ENCODE assay signal across 8 cellular contexts in genomic region chr5:176389114-176389768, GRCh38. TPM values are rescaled to one million over a fixed set of nuclear protein-coding genes. Genes with fewer than 3 reads are reported as not detected.
DNase-seq lines count a peak whose midpoint lies in the region; ATAC-seq and TF ChIP-seq lines count a peak whose summit lies in the region.

No MANE protein-coding gene starts in this region.

- TF ChIP-seq EP300 in neural cell (conservative IDR thresholded peaks at IDR 0.05; ENCODE audit: poor library complexity, severe bottlenecking) = no peak

- H2AFZ ChIP-seq in neural cell (ENCODE audit: low read depth, low read length) = no peak overlapping the region

- H3K27me3 ChIP-seq in neural cell (ENCODE audit: insufficient read depth, low read depth, low read length) = no peaks in the 10 kb centered on the region

- TF ChIP-seq CTCF in RWPE1 (conservative IDR thresholded peaks at IDR 0.05; ENCODE audit: low read depth) (no peak), epithelial cell of proximal tubule (conservative IDR thresholded peaks at IDR 0.05; ENCODE audit: low read depth, low read length) (no peak), neural cell (IDR thresholded peaks at IDR 0.05; ENCODE audit: poor library complexity, severe bottlenecking) (no peak)

- no peaks in the 10 kb centered on the region for H3K27me3 Mint-ChIP-seq in activated T-cell treated with anti-CD3 and anti-CD28 coated beads, Interleukin-2, amount 50 U/mL, for 24 hours

- peak overlapping the region; percentile 98 for H3K4me2 ChIP-seq in neural cell (ENCODE audit: low read length)

- H3K79me2 ChIP-seq in neural cell (replicated peaks; ENCODE audit: insufficient read depth, low read length) = peaks cover 10% of the 10 kb centered on the region

- peak overlapping the region; percentile 100 for H3K27ac Mint-ChIP-seq in activated T-cell treated with anti-CD3 and anti-CD28 coated beads, Interleukin-2, amount 50 U/mL, for 24 hours

- peak; percentile 23 for ATAC-seq in HG02870 (IDR thresholded peaks at IDR 0.05; ENCODE audit: unreplicated experiment)

- H3K9ac ChIP-seq in neural cell (ENCODE audit: low read length) = peak overlapping the region; percentile 85

- TF ChIP-seq RAD21 in neural cell (conservative IDR thresholded peaks at IDR 0.05) = peak; percentile 23

- H3K9me2 ChIP-seq in neural cell (ENCODE audit: insufficient read depth, low read length) = no peaks in the 10 kb centered on the region

- POLR2A ChIA-PET in RWPE1 (lab: Yijun Ruan, JAX; ENCODE audit: low non-redundant PET) = interaction anchor here (0.6 to 1.8 kb wide), 3 partner anchors 11 to 100 kb away, joined by 3 to 7 read pairs (median 4); no protein-coding TSS in a partner anchor

- H4K20me1 ChIP-seq in neural cell (ENCODE audit: insufficient read depth) = no peaks in the 10 kb centered on the region

- peaks cover 93% of the 10 kb centered on the region for H3K36me3 Mint-ChIP-seq in activated T-cell treated with anti-CD3 and anti-CD28 coated beads, Interleukin-2, amount 50 U/mL, for 24 hours (ENCODE audit: low read depth)

- H3K4me3 ChIP-seq in epithelial cell of proximal tubule (ENCODE audit: low read depth, low read length) (peak overlapping the region; percentile 99), neural cell (ENCODE audit: low read length) (peak overlapping the region; percentile 81)

- CTCF ChIA-PET in RWPE1 (lab: Yijun Ruan, JAX) = interaction anchor here (0.7 to 1.1 kb wide), 3 partner anchors 21 to 58 kb away, joined by 3 read pairs; partner anchors contain the start of gene CLTB

- no peaks in the 10 kb centered on the region for H3F3A ChIP-seq in neural cell (ENCODE audit: insufficient read depth, low read length, poor library complexity, severe bottlenecking)

- peaks cover 35% of the 10 kb centered on the region for H3K4me1 Mint-ChIP-seq in activated T-cell treated with anti-CD3 and anti-CD28 coated beads, Interleukin-2, amount 50 U/mL, for 24 hours (ENCODE audit: low read depth)

- H3K36me3 ChIP-seq in neural cell (ENCODE audit: insufficient read depth, low read length) = no peaks in the 10 kb centered on the region

- DNase-seq in activated T-cell treated with anti-CD3 and anti-CD28 coated beads, Interleukin-2, amount 50 U/mL, for 24 hours = no peak
- DNase-seq in activated T-cell treated with anti-CD3 and anti-CD28 coated beads, Interleukin-2, amount 50 U/mL, for 1 hour = no peak
- no peak for DNase-seq in RWPE1 (ENCODE audit: low spot score)
- peak; percentile 3 for DNase-seq in epithelial cell of proximal tubule (ENCODE audit: low read depth)
- no peak for DNase-seq in DMS153 treated with DMSO at 0.1 percent for 48 hours (lab: John Stamatoyannopoulos, UW; ENCODE audit: unreplicated experiment)
- no peak for DNase-seq in activated CD4-positive, alpha-beta T cell treated with anti-CD3 and anti-CD28 coated beads, Interleukin-2, amount 50 U/mL, for 1 hour

- H3K9me3 Mint-ChIP-seq in activated T-cell treated with anti-CD3 and anti-CD28 coated beads, Interleukin-2, amount 50 U/mL, for 24 hours = no peaks in the 10 kb centered on the region

- H3K9me3 ChIP-seq in neural cell (ENCODE audit: low read length) = no peaks in the 10 kb centered on the region

- H3K27ac ChIP-seq in RWPE1 = peak overlapping the region; percentile 99
- peak overlapping the region; percentile 90 for H3K27ac ChIP-seq in neural cell (ENCODE audit: low read length)

- peak overlapping the region; percentile 98 for H3K4me3 Mint-ChIP-seq in activated T-cell treated with anti-CD3 and anti-CD28 coated beads, Interleukin-2, amount 50 U/mL, for 24 hours

TF ChIP-seq in neural cell, 6 proteins besides CTCF, POLR2A, EP300 and RAD21:
- TF ChIP-seq REST (IDR thresholded peaks at IDR 0.05; ENCODE audit: borderline replicate concordance) (peak; percentile 68), EZH2 (IDR thresholded peaks at IDR 0.05; ENCODE audit: borderline replicate concordance, insufficient read depth, low read length, poor library complexity, severe bottlenecking) (no peak), POLR2AphosphoS5 (IDR thresholded peaks at IDR 0.05) (peak; percentile 88), SMC3 (conservative IDR thresholded peaks at IDR 0.05; ENCODE audit: poor library complexity) (peak; percentile 33), MXI1 (conservative IDR thresholded peaks at IDR 0.05; ENCODE audit: poor library complexity, severe bottlenecking) (no peak), TAF1 (IDR thresholded peaks at IDR 0.05; ENCODE audit: low read depth) (peak; percentile 55)
TF ChIP-seq in neural cell: peak in this region for 4.

RNA-seq across cellular contexts. Expression of gene HIGD2A, which starts 0.7 kb away (rescaled TPM):
- 118 and 123 TPM in 2 replicates for total RNA-seq in epithelial cell of proximal tubule
- polyA plus RNA-seq in neural cell = 61.8 and 81.3 TPM in 2 replicates
- 36.0 and 41.3 TPM in 2 replicates for polyA minus RNA-seq in neural cell

RNA-seq across cellular contexts. Expression of gene NOP16, which starts 0.8 kb away (rescaled TPM):
- 23.5 and 42.7 TPM in 2 replicates for total RNA-seq in epithelial cell of proximal tubule
- 23.9 and 29.9 TPM in 2 replicates for polyA plus RNA-seq in neural cell
- 12.5 and 12.7 TPM in 2 replicates for polyA minus RNA-seq in neural cell

RNA-seq across cellular contexts. Expression of gene ARL10, which starts 24.0 kb away (rescaled TPM):
- total RNA-seq in epithelial cell of proximal tubule = 2.9 and 3.4 TPM in 2 replicates
- polyA plus RNA-seq in neural cell = 12.7 and 22.8 TPM in 2 replicates
- 38.5 and 41.1 TPM in 2 replicates for polyA minus RNA-seq in neural cell

RNA-seq across cellular contexts. Expression of gene CLTB, which starts 27.1 kb away (rescaled TPM):
- total RNA-seq in epithelial cell of proximal tubule = 149 and 152 TPM in 2 replicates
- polyA plus RNA-seq in neural cell = 239 and 245 TPM in 2 replicates
- polyA minus RNA-seq in neural cell = 116 and 124 TPM in 2 replicates

RNA-seq across cellular contexts. Expression of gene KIAA1191, which starts 27.7 kb away (rescaled TPM):
- 88.1 and 90.1 TPM in 2 replicates for total RNA-seq in epithelial cell of proximal tubule
- 135 and 137 TPM in 2 replicates for polyA plus RNA-seq in neural cell
- polyA minus RNA-seq in neural cell = 125 and 129 TPM in 2 replicates
